In the genomic region with DNA sequence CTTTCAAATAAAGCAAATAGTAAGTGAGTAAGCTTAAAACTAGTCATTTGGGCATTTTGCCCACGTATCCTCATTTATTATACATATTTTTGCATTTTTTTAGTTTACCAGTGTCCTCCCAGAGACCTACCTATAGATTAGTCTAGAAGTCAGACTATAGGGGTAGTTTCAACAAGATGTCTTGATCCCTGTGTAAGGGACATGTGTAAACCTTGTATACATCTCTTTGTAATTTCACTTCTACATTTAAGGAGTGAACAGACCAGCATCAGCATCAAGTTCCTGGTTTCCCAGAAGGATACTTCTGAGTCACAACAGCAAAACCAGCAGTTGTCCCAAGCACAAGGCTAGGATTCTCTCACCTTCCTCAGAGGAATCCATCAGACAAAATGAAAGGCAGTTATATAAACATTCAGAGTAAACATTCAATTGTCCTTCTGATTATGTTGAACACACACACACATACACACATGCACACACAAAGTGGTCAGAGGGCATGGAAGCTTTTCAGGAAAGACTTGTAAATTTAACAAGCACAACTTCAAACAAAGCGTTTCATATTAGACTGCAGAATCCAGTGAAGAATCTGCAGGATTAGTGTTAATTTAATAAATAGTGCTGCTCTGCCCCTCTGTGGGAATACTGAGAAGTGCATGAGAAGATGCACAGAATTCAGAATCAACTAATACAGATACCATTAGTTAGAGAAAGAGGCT, we compare ENCODE assay signal across 8 cellular contexts. TPM values are rescaled to one million over a fixed set of nuclear protein-coding genes. Genes with fewer than 3 reads are reported as not detected.
DNase-seq lines count a peak whose midpoint lies in the region; ATAC-seq and TF ChIP-seq lines count a peak whose summit lies in the region.

No MANE protein-coding gene starts in this region.

- H3K27me3 Mint-ChIP-seq in activated naive CD8-positive, alpha-beta T cell treated with anti-CD3 and anti-CD28 coated beads, Interleukin-2, amount 10 ng/mL, durations not matched to agents 7 days and 5 days: no peaks in the 10 kb centered on the region
- H3K27me3 Mint-ChIP-seq in activated naive CD8-positive, alpha-beta T cell treated with anti-CD3 and anti-CD28 coated beads for 36 hours: no peaks in the 10 kb centered on the region
- no peaks in the 10 kb centered on the region for H3K27me3 Mint-ChIP-seq in memory B cell

- no peak overlapping the region for H3K4me3 ChIP-seq in HL-60 (replicated peaks; ENCODE audit: insufficient read depth, low read length)

- peaks cover 10% of the 10 kb centered on the region for H3K4me1 Mint-ChIP-seq in activated naive CD8-positive, alpha-beta T cell treated with anti-CD3 and anti-CD28 coated beads, Interleukin-2, amount 10 ng/mL, durations not matched to agents 7 days and 5 days
- peaks cover 4% of the 10 kb centered on the region for H3K4me1 Mint-ChIP-seq in activated naive CD8-positive, alpha-beta T cell treated with anti-CD3 and anti-CD28 coated beads for 36 hours
- H3K4me1 Mint-ChIP-seq in memory B cell: peaks cover 5% of the 10 kb centered on the region

- peak; percentile 17 for TF ChIP-seq CTCF in HL-60 (IDR thresholded peaks at IDR 0.05; ENCODE audit: insufficient read depth, low read length)

- ATAC-seq in activated naive CD8-positive, alpha-beta T cell treated with anti-CD3 and anti-CD28 coated beads, Interleukin-2, amount 10 ng/mL, durations not matched to agents 7 days and 5 days (ENCODE audit: low read depth): peak; percentile 45
- ATAC-seq in GM21526 (IDR thresholded peaks at IDR 0.05; ENCODE audit: low FRiP score, unreplicated experiment): peak; percentile 92
- ATAC-seq in memory B cell (ENCODE audit: low read depth): peak; percentile 62

- no peak overlapping the region for H3K27ac Mint-ChIP-seq in activated naive CD8-positive, alpha-beta T cell treated with anti-CD3 and anti-CD28 coated beads, Interleukin-2, amount 10 ng/mL, durations not matched to agents 7 days and 5 days
- no peak overlapping the region for H3K27ac Mint-ChIP-seq in activated naive CD8-positive, alpha-beta T cell treated with anti-CD3 and anti-CD28 coated beads for 36 hours
- no peak overlapping the region for H3K27ac Mint-ChIP-seq in memory B cell

- no peak for DNase-seq in activated naive CD8-positive, alpha-beta T cell treated with anti-CD3 and anti-CD28 coated beads, Interleukin-2, amount 10 ng/mL, durations not matched to agents 7 days and 5 days
- no peak for DNase-seq in activated naive CD8-positive, alpha-beta T cell treated with anti-CD3 and anti-CD28 coated beads for 36 hours
- DNase-seq in HL-60 (ENCODE audit: low read depth in 1 of 2, low spot score in 1 of 2) (peak in 1 of 2 experiments; percentile 18), SHP77 treated with DMSO at 0.1 percent for 48 hours (lab: John Stamatoyannopoulos, UW) (peak; percentile 33), dermis blood vessel endothelial cell (peak; percentile 62), memory B cell (ENCODE audit: low spot score in 2 of 2) (peak; percentile 14 to 32), COLO668 (lab: John Stamatoyannopoulos, UW; ENCODE audit: unreplicated experiment) (no peak)

- no peaks in the 10 kb centered on the region for H3K27me3 ChIP-seq in HL-60 (ENCODE audit: insufficient read depth, poor library complexity, severe bottlenecking)

- POLR2A ChIA-PET in activated naive CD8-positive, alpha-beta T cell treated with anti-CD3 and anti-CD28 coated beads, Interleukin-2, amount 10 ng/mL, durations not matched to agents 7 days and 5 days (lab: Charles Lee): no interaction called here

- H3K4me3 Mint-ChIP-seq in activated naive CD8-positive, alpha-beta T cell treated with anti-CD3 and anti-CD28 coated beads, Interleukin-2, amount 10 ng/mL, durations not matched to agents 7 days and 5 days: no peak overlapping the region
- H3K4me3 Mint-ChIP-seq in activated naive CD8-positive, alpha-beta T cell treated with anti-CD3 and anti-CD28 coated beads for 36 hours: no peak overlapping the region
- H3K4me3 Mint-ChIP-seq in memory B cell: no peak overlapping the region

- peaks cover 1% of the 10 kb centered on the region for H3K9me3 Mint-ChIP-seq in activated naive CD8-positive, alpha-beta T cell treated with anti-CD3 and anti-CD28 coated beads, Interleukin-2, amount 10 ng/mL, durations not matched to agents 7 days and 5 days
- H3K9me3 Mint-ChIP-seq in activated naive CD8-positive, alpha-beta T cell treated with anti-CD3 and anti-CD28 coated beads for 36 hours: no peaks in the 10 kb centered on the region
- no peaks in the 10 kb centered on the region for H3K9me3 Mint-ChIP-seq in memory B cell

- no peaks in the 10 kb centered on the region for H3K36me3 Mint-ChIP-seq in activated naive CD8-positive, alpha-beta T cell treated with anti-CD3 and anti-CD28 coated beads, Interleukin-2, amount 10 ng/mL, durations not matched to agents 7 days and 5 days
- no peaks in the 10 kb centered on the region for H3K36me3 Mint-ChIP-seq in activated naive CD8-positive, alpha-beta T cell treated with anti-CD3 and anti-CD28 coated beads for 36 hours
- H3K36me3 Mint-ChIP-seq in memory B cell: no peaks in the 10 kb centered on the region

- H3K27ac ChIP-seq in HL-60 (replicated peaks): no peak overlapping the region

RNA-seq across cellular contexts. Expression of a gene that starts 55.4 kb away (rescaled TPM):
- 100 to 1,000 TPM; 249 to 251 TPM for total RNA-seq in activated naive CD8-positive, alpha-beta T cell treated with anti-CD3 and anti-CD28 coated beads, Interleukin-2, amount 10 ng/mL, durations not matched to agents 7 days and 5 days
- total RNA-seq in activated naive CD8-positive, alpha-beta T cell treated with anti-CD3 and anti-CD28 coated beads for 36 hours: 100 to 1,000 TPM; 324 to 356 TPM
- 97.4 and 198 TPM in 2 replicates for total RNA-seq in dermis blood vessel endothelial cell

Comparison
In these comparisons a context has a peak if more than half of its experiments do, and no peak if none do; other contexts are left out.
1. DNase-seq: peak in SHP77 treated with DMSO at 0.1 percent for 48 hours (single experiment), dermis blood vessel endothelial cell (single experiment) and memory B cell (2 of 2); none in activated naive CD8-positive, alpha-beta T cell treated with anti-CD3 and anti-CD28 coated beads, Interleukin-2, amount 10 ng/mL, durations not matched to agents 7 days and 5 days (single experiment), activated naive CD8-positive, alpha-beta T cell treated with anti-CD3 and anti-CD28 coated beads for 36 hours (single experiment) and COLO668 (single experiment).
2. Peak in every context shown above with its lines, with median percentiles within 50 percentile points of each other: ATAC-seq.